8 cellular contexts compared by ENCODE assay signal in genomic region chr2:36663851-36664715, GRCh38. TPM values are rescaled to one million over a fixed set of nuclear protein-coding genes. Genes with fewer than 3 reads are reported as not detected.
DNase-seq lines count a peak whose midpoint lies in the region; ATAC-seq, FAIRE-seq and TF ChIP-seq lines count a peak whose summit lies in the region.

No MANE protein-coding gene starts in this region.

- H3K36me3 Mint-ChIP-seq in activated CD4-positive, alpha-beta T cell treated with anti-CD3 and anti-CD28 coated beads for 36 hours (ENCODE audit: low read depth) = no peaks in the 10 kb centered on the region

- no peaks in the 10 kb centered on the region for H3K27me3 ChIP-seq in mammary epithelial cell (ENCODE audit: insufficient read depth, low read length)
- H3K27me3 ChIP-seq in testis = no peaks in the 10 kb centered on the region

- H3K27ac Mint-ChIP-seq in activated CD4-positive, alpha-beta T cell treated with anti-CD3 and anti-CD28 coated beads for 36 hours = no peak overlapping the region

- H3K4me2 ChIP-seq in mammary epithelial cell (ENCODE audit: insufficient read depth, low read depth, low read length) = no peak overlapping the region

- POLR2A ChIA-PET in activated CD4-positive, alpha-beta T cell treated with anti-CD3 and anti-CD28 coated beads for 36 hours (lab: Charles Lee) = interaction anchor here (0.5 kb wide), 1 partner anchor 106 kb away, joined by 10 read pairs; no protein-coding TSS in a partner anchor

- peak; percentile 69 for ATAC-seq in activated CD4-positive, alpha-beta T cell treated with anti-CD3 and anti-CD28 coated beads for 36 hours
- peak; percentile 78 for ATAC-seq in GM21423 (IDR thresholded peaks at IDR 0.05; ENCODE audit: unreplicated experiment)
- peak; percentile 80 for ATAC-seq in HG03575 (IDR thresholded peaks at IDR 0.05; ENCODE audit: extremely low read depth, insufficient number of reproducible peaks, low FRiP score, unreplicated experiment)

- dilution Hi-C loops in mammary epithelial cell (cut with HindIII; ENCODE audit: low sequenced_read_pairs) = no loop called here

- H3K79me2 ChIP-seq in mammary epithelial cell (ENCODE audit: insufficient read depth, low read length) = no peaks in the 10 kb centered on the region

- 40% methylated on average over 12 of the region's 12 CpGs for WGBS in mammary epithelial cell (ENCODE audit: low coverage, missing lambda C conversion rate)
- 36 to 38% methylated on average over 12 of the region's 12 CpGs for WGBS in testis, 2 donors

- intact Hi-C loops in activated CD4-positive, alpha-beta T cell treated with anti-CD3 and anti-CD28 coated beads for 36 hours (cut with DNase I, micrococcal nuclease) = loop anchor here (1.0 to 10.0 kb wide), 5 partner anchors 77 to 789 kb away; no protein-coding TSS in a partner anchor
- intact Hi-C loops in mammary epithelial cell (cut with micrococcal nuclease) = loop anchor here (1.0 to 5.0 kb wide), 4 partner anchors 109 to 1497 kb away; no protein-coding TSS in a partner anchor
- intact Hi-C loops in kidney (cut with DNase I) = no loop called here
- intact Hi-C loops in testis (cut with DNase I; ENCODE audit: low total_unique reads) = no loop called here

- no peak overlapping the region for H3K4me3 Mint-ChIP-seq in activated CD4-positive, alpha-beta T cell treated with anti-CD3 and anti-CD28 coated beads for 36 hours

- TF ChIP-seq POLR2A in testis (IDR thresholded peaks at IDR 0.05) = no peak

- H3K27ac ChIP-seq in mammary epithelial cell (ENCODE audit: insufficient read depth, low read depth, low read length) = no peak overlapping the region
- no peak overlapping the region for H3K27ac ChIP-seq in kidney (ENCODE audit: low read depth in 2 of 2, low read length in 2 of 2)
- no peak overlapping the region for H3K27ac ChIP-seq in testis

- H3K4me1 ChIP-seq in mammary epithelial cell (ENCODE audit: insufficient read depth, low read length) (no peaks in the 10 kb centered on the region), kidney (ENCODE audit: control insufficient read depth in 1 of 2, insufficient read depth in 1 of 2, low read depth in 1 of 2, low read length in 2 of 2) (no peaks in the 10 kb centered on the region), testis (no peaks in the 10 kb centered on the region)

- peak; percentile 15 for DNase-seq in activated CD4-positive, alpha-beta T cell treated with anti-CD3 and anti-CD28 coated beads for 36 hours
- DNase-seq in activated CD4-positive, alpha-beta T cell treated with anti-CD3 and anti-CD28 coated beads for 1 hour = no peak
- peak; percentile 18 for DNase-seq in NCI-H774 (lab: John Stamatoyannopoulos, UW)
- peak; percentile 49 for DNase-seq in mammary epithelial cell
- no peak for DNase-seq in kidney
- DNase-seq in testis = peak; percentile 36

- H2AFZ ChIP-seq in mammary epithelial cell (ENCODE audit: low read depth, low read length) = no peak overlapping the region

- H3K9ac ChIP-seq in mammary epithelial cell (ENCODE audit: insufficient read depth, low read length) = no peak overlapping the region
- no peak overlapping the region for H3K9ac ChIP-seq in kidney (ENCODE audit: low read length in 2 of 2)

- no peak overlapping the region for H3K4me3 ChIP-seq in mammary epithelial cell (replicated peaks in 1 of 3; ENCODE audit: insufficient read depth in 1 of 3, low read depth in 2 of 3, low read length in 3 of 3)
- H3K4me3 ChIP-seq in kidney (ENCODE audit: low read length in 2 of 2) = no peak overlapping the region
- H3K4me3 ChIP-seq in testis = no peak overlapping the region

- TF ChIP-seq CTCF in mammary epithelial cell (conservative IDR thresholded peaks at IDR 0.05 in 1 of 2, IDR thresholded peaks at IDR 0.05 in 1 of 2; ENCODE audit: extremely low read depth in 1 of 2, insufficient read depth in 1 of 2, low read depth in 1 of 2, low read length in 2 of 2) (peak; percentile 63 to 76), kidney (IDR thresholded peaks at IDR 0.05; ENCODE audit: borderline replicate concordance, extremely low read depth, insufficient read depth) (peak; percentile 83), testis (IDR thresholded peaks at IDR 0.05) (peak; percentile 69 to 80 (median 72))

- in situ Hi-C loops in mammary epithelial cell (cut with MboI; ENCODE audit: low sequenced_read_pairs in 2 of 2) = loop anchor here (10.0 to 25.0 kb wide), 2 partner anchors 309 to 327 kb away; partner anchors contain the start of gene CRIM1 (in 1 of the 2)

- H3K27me3 Mint-ChIP-seq in activated CD4-positive, alpha-beta T cell treated with anti-CD3 and anti-CD28 coated beads for 36 hours = peaks cover 7% of the 10 kb centered on the region

- H4K20me1 ChIP-seq in mammary epithelial cell (ENCODE audit: insufficient read depth, low read length) = no peaks in the 10 kb centered on the region

- CTCF ChIA-PET in activated CD4-positive, alpha-beta T cell treated with anti-CD3 and anti-CD28 coated beads for 36 hours (lab: Charles Lee) = interaction anchor here (0.7 to 1.6 kb wide), 14 partner anchors 9 to 586 kb away, joined by 3 to 6 read pairs (median 4); no protein-coding TSS in a partner anchor
- CTCF ChIA-PET in mammary epithelial cell (lab: Charles Lee; ENCODE audit: low non-redundant PET) = interaction anchor here (0.6 to 2.1 kb wide), 2 partner anchors 312 to 387 kb away, joined by 3 to 11 read pairs; no protein-coding TSS in a partner anchor

- H3K36me3 ChIP-seq in mammary epithelial cell (ENCODE audit: insufficient read depth, low read length) (no peaks in the 10 kb centered on the region), kidney (ENCODE audit: control insufficient read depth in 1 of 2, insufficient read depth in 2 of 2, low read length in 2 of 2) (no peaks in the 10 kb centered on the region), testis (ENCODE audit: low read depth, missing control alignments) (no peaks in the 10 kb centered on the region)

- no peaks in the 10 kb centered on the region for H3K9me3 Mint-ChIP-seq in activated CD4-positive, alpha-beta T cell treated with anti-CD3 and anti-CD28 coated beads for 36 hours (ENCODE audit: low read depth)

- H3K4me1 Mint-ChIP-seq in activated CD4-positive, alpha-beta T cell treated with anti-CD3 and anti-CD28 coated beads for 36 hours = no peaks in the 10 kb centered on the region

- peak; percentile 90 for FAIRE-seq in kidney (lab: Jason Lieb, UNC)

- no TSS peak for BruUV-seq in mammary epithelial cell (replicated peaks; lab: Mats Ljungman, UMichigan)

- H3K9me3 ChIP-seq in mammary epithelial cell (replicated peaks; ENCODE audit: insufficient read depth, low read length) = no peaks in the 10 kb centered on the region
- H3K9me3 ChIP-seq in kidney (ENCODE audit: control insufficient read depth in 1 of 2, low read length in 2 of 2) = no peaks in the 10 kb centered on the region
- no peaks in the 10 kb centered on the region for H3K9me3 ChIP-seq in testis

RNA-seq across cellular contexts. Expression of gene VIT, which starts 32.4 kb away (rescaled TPM):
- total RNA-seq in activated CD4-positive, alpha-beta T cell treated with anti-CD3 and anti-CD28 coated beads for 36 hours = not detected
- total RNA-seq in mammary epithelial cell = under 1 TPM in 1 of 2 donors, not detected in 1; 0.67 TPM
- 0.08 TPM for polyA plus RNA-seq in mammary epithelial cell
- polyA minus RNA-seq in mammary epithelial cell = not detected
- total RNA-seq in kidney = not detected
- 0.15 TPM for polyA plus RNA-seq in kidney (ENCODE audit: insufficient read depth, low read depth, low replicate concordance)
- 1 to 10 TPM; 5.6 to 9.4 TPM for total RNA-seq in testis
- 7.2 TPM for polyA plus RNA-seq in testis (ENCODE audit: insufficient read depth, low read depth, low replicate concordance)

Comparison
In these comparisons a context has a peak if more than half of its experiments do, and no peak if none do; other contexts are left out.
1. DNase-seq: peak in activated CD4-positive, alpha-beta T cell treated with anti-CD3 and anti-CD28 coated beads for 36 hours (single experiment), NCI-H774 (single experiment), mammary epithelial cell (single experiment) and testis (single experiment); none in activated CD4-positive, alpha-beta T cell treated with anti-CD3 and anti-CD28 coated beads for 1 hour (single experiment) and kidney (single experiment).
2. intact Hi-C loops: an anchor here in activated CD4-positive, alpha-beta T cell treated with anti-CD3 and anti-CD28 coated beads for 36 hours (1.0 to 10.0 kb wide) and mammary epithelial cell (1.0 to 5.0 kb wide); none called in kidney and testis.
3. Peak in every context shown above with its lines, with median percentiles within 50 percentile points of each other: ATAC-seq and CTCF ChIP-seq.